8 cellular contexts compared by ENCODE assay signal in the genomic region with DNA sequence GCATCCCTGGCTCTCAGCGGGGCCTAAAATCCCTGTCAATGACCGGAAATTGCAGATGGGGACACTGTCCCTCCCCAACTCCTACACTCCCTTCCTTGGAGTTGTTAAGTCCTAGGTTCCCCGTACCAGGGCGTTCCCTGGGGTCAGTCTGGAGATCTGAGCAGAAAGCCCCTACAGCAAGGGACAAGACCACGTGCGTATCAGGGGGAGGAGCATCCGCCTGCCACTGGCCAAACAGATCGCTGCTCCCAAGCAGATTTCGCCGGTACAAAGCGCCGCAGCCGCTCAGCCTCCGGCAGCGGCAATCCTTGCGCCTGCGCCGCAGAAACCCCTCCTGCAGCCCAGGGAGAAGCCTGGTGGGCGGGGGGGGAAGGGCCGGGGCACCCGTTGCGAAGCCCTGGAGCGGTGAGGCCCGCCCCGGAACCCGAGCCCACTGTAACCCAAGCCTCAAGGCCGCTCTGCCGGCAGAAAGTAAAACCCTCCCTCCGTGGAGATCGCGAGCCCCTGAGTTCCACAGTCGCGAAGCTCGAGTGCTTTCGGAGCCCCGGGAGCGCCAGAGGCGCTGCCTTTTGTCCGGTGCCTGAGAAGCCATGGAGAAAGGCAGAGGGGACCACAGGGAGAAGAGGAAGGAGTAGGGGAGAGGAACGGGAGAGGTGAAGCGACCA. TPM values are rescaled to one million over a fixed set of nuclear protein-coding genes. Genes with fewer than 3 reads are reported as not detected.
DNase-seq lines count a peak whose midpoint lies in the region; ATAC-seq lines count a peak whose summit lies in the region.

No MANE protein-coding gene starts in this region.

- H3K36me3 ChIP-seq in neuron (ENCODE audit: insufficient read depth, low read length): peaks cover 3% of the 10 kb centered on the region

- ATAC-seq in activated CD4-positive, CD25-positive, alpha-beta regulatory T cell treated with anti-CD3 and anti-CD28 coated beads, Interleukin-2, amount 50 U/mL, for 24 hours: no peak
- ATAC-seq in GM18520 (IDR thresholded peaks at IDR 0.05; ENCODE audit: unreplicated experiment): no peak

- peak overlapping the region; percentile 90 for H3K4me3 ChIP-seq in neuron (ENCODE audit: low read length)

- no peaks in the 10 kb centered on the region for H3K9me3 ChIP-seq in neuron (ENCODE audit: low read length)

- H2AFZ ChIP-seq in neuron (ENCODE audit: low read depth, low read length): no peak overlapping the region

- peaks cover 10% of the 10 kb centered on the region for H3K27me3 ChIP-seq in neuron (ENCODE audit: insufficient read depth, low read length)

- peaks cover 54% of the 10 kb centered on the region for H3K4me1 ChIP-seq in neuron (ENCODE audit: insufficient read depth, low read length)

- DNase-seq in DMS79 treated with DMSO at 0.1 percent for 48 hours (lab: John Stamatoyannopoulos, UW) (peak; percentile 59), NCI-H2107 (lab: John Stamatoyannopoulos, UW) (peak; percentile 49), cerebellum (ENCODE audit: low spot score) (peak; percentile 94), activated gamma-delta T cell (lab: John Stamatoyannopoulos, UW) (no peak)
- DNase-seq in stimulated activated CD8-positive, alpha-beta memory T cell treated with anti-CD3 and anti-CD28 coated beads, Interleukin-4, amount 100 ng/mL, for 48 hours: no peak

RNA-seq across cellular contexts. Expression of a gene that starts 2.7 kb away (rescaled TPM):
- total RNA-seq in cerebellum: 278 TPM

Comparison
In these comparisons a context has a peak if more than half of its experiments do, and no peak if none do; other contexts are left out.
1. DNase-seq: peak in DMS79 treated with DMSO at 0.1 percent for 48 hours (single experiment), NCI-H2107 (single experiment) and cerebellum (single experiment); none in activated gamma-delta T cell (single experiment) and stimulated activated CD8-positive, alpha-beta memory T cell treated with anti-CD3 and anti-CD28 coated beads, Interleukin-4, amount 100 ng/mL, for 48 hours (single experiment).